10 cellular contexts compared by ENCODE assay signal in genomic region chr14:60651936-60652673, GRCh38. TPM values are rescaled to one million over a fixed set of nuclear protein-coding genes. Genes with fewer than 3 reads are reported as not detected.
DNase-seq lines count a peak whose midpoint lies in the region; ATAC-seq and TF ChIP-seq lines count a peak whose summit lies in the region.
"Had no signal": no experiment of that assay in that cellular context is flagged by ENCODE, and none has a peak within 500 bp of the region (broad histone marks: within the 10 kb centered on the region; RNA-seq: fewer than 3 reads in every experiment).

No MANE protein-coding gene starts in this region.

- H2AFZ ChIP-seq in neural progenitor cell (replicated peaks) = no peak overlapping the region

- H3K27me3 Mint-ChIP-seq in IgD-negative memory B cell (peaks cover 76% of the 10 kb centered on the region), neural progenitor cell (ENCODE audit: insufficient read depth, low read depth) (peaks cover 87% of the 10 kb centered on the region)

- H3K9ac ChIP-seq in neural progenitor cell = no peak overlapping the region

- TF ChIP-seq CTCF in astrocyte of the spinal cord (IDR thresholded peaks at IDR 0.05; ENCODE audit: low read depth, low read length) (no peak), neural progenitor cell (IDR thresholded peaks at IDR 0.05) (no peak), tibial artery (IDR thresholded peaks at IDR 0.05) (no peak)

- H3K4me3 ChIP-seq in astrocyte of the spinal cord (ENCODE audit: low read depth, low read length) (peak overlapping the region; percentile 13), neural progenitor cell (peak overlapping the region; percentile 21), tibial artery (no peak overlapping the region)
- H3K4me3 ChIP-seq: testis had no signal

- DNase-seq in ELF-1 (ENCODE audit: low read depth, low spot score) = peak; percentile 43
- DNase-seq in astrocyte of the spinal cord (ENCODE audit: low read depth, low spot score) = no peak
- peak; percentile 60 for DNase-seq in neural progenitor cell (ENCODE audit: low spot score)
- DNase-seq in NCI-H1417 treated with DMSO at 0.1 percent for 48 hours (lab: John Stamatoyannopoulos, UW) = no peak
- no peak for DNase-seq in tibial artery
- DNase-seq: aorta, testis had no signal

- no peaks in the 10 kb centered on the region for H3K36me3 ChIP-seq in neural progenitor cell
- H3K36me3 ChIP-seq in tibial artery = no peaks in the 10 kb centered on the region

- peaks cover 75% of the 10 kb centered on the region for H3F3A ChIP-seq in neural progenitor cell (ENCODE audit: low read depth)

- H3K4me3 Mint-ChIP-seq in IgD-negative memory B cell (peak overlapping the region in 3 of 4 donors; percentile 6 to 87 (median 22)), neural progenitor cell (no peak overlapping the region)

- H3K36me3 Mint-ChIP-seq in IgD-negative memory B cell = peaks cover 2% of the 10 kb centered on the region
- H3K36me3 Mint-ChIP-seq in neural progenitor cell = no peaks in the 10 kb centered on the region
- H3K36me3 Mint-ChIP-seq: mesothelial cell of epicardium had no signal

- H4K20me1 ChIP-seq in neural progenitor cell (ENCODE audit: low read depth) = peaks cover 73% of the 10 kb centered on the region

- H3K4me1 ChIP-seq in neural progenitor cell (peaks cover 52% of the 10 kb centered on the region), tibial artery (peaks cover 0 to 42% (median 19%) of the 10 kb centered on the region in 4 donors)

- H3K27ac Mint-ChIP-seq in IgD-negative memory B cell (peak overlapping the region; percentile 43 to 92 (median 87)), neural progenitor cell (no peak overlapping the region)
- H3K27ac Mint-ChIP-seq: mesothelial cell of epicardium had no signal

- H3K27ac ChIP-seq in neural progenitor cell (no peak overlapping the region), tibial artery (no peak overlapping the region)
- H3K27ac ChIP-seq: testis had no signal

- H3K27me3 ChIP-seq in neural progenitor cell (peaks cover 100% of the 10 kb centered on the region), tibial artery (peaks cover 0 to 11% of the 10 kb centered on the region in 2 donors)
- H3K27me3 ChIP-seq: testis had no signal

- H3K9me3 Mint-ChIP-seq in IgD-negative memory B cell (peaks cover 0 to 26% (median 4%) of the 10 kb centered on the region in 3 donors), neural progenitor cell (peaks cover 9% of the 10 kb centered on the region)
- H3K9me3 Mint-ChIP-seq: mesothelial cell of epicardium had no signal

- ATAC-seq in GM19328 (IDR thresholded peaks at IDR 0.05; ENCODE audit: unreplicated experiment) = no peak

- peak overlapping the region; percentile 65 for H3K4me2 ChIP-seq in neural progenitor cell

- H3K4me1 Mint-ChIP-seq in IgD-negative memory B cell = peaks cover 13 to 38% (median 18%) of the 10 kb centered on the region in 3 donors
- H3K4me1 Mint-ChIP-seq in neural progenitor cell = peaks cover 50% of the 10 kb centered on the region

- H3K9me3 ChIP-seq in neural progenitor cell (ENCODE audit: low read depth) (no peaks in the 10 kb centered on the region), tibial artery (no peaks in the 10 kb centered on the region)
- H3K9me3 ChIP-seq: testis had no signal

- in situ Hi-C loops in astrocyte of the spinal cord (cut with HindIII; ENCODE audit: low sequenced_read_pairs) = no loop called here

- no peaks in the 10 kb centered on the region for H3K79me2 ChIP-seq in neural progenitor cell (ENCODE audit: low read depth)

- intact Hi-C loops in tibial artery (cut with DNase I; ENCODE audit: low total_unique reads) = loop anchor here (5.0 kb wide), 1 partner anchor 70 kb away; the partner anchor contains the start of gene SIX4

RNA-seq across cellular contexts. Expression of gene SIX1, which starts 2.8 kb away (rescaled TPM):
- not detected for polyA plus RNA-seq in IgD-negative memory B cell
- total RNA-seq in neural progenitor cell (ENCODE audit: low replicate concordance) = 0.28 TPM in 1 of 2 replicates, not detected in the other

Comparison
In these comparisons a context has a peak if more than half of its experiments do, and no peak if none do; other contexts are left out.
1. DNase-seq: peak in ELF-1 (single experiment) and neural progenitor cell (single experiment); none in astrocyte of the spinal cord (single experiment), NCI-H1417 treated with DMSO at 0.1 percent for 48 hours (single experiment) and tibial artery (0 of 2).
2. H3K4me3 ChIP-seq: peak in astrocyte of the spinal cord (single experiment) and neural progenitor cell (single experiment); none in tibial artery (0 of 2).